In the genomic region with DNA sequence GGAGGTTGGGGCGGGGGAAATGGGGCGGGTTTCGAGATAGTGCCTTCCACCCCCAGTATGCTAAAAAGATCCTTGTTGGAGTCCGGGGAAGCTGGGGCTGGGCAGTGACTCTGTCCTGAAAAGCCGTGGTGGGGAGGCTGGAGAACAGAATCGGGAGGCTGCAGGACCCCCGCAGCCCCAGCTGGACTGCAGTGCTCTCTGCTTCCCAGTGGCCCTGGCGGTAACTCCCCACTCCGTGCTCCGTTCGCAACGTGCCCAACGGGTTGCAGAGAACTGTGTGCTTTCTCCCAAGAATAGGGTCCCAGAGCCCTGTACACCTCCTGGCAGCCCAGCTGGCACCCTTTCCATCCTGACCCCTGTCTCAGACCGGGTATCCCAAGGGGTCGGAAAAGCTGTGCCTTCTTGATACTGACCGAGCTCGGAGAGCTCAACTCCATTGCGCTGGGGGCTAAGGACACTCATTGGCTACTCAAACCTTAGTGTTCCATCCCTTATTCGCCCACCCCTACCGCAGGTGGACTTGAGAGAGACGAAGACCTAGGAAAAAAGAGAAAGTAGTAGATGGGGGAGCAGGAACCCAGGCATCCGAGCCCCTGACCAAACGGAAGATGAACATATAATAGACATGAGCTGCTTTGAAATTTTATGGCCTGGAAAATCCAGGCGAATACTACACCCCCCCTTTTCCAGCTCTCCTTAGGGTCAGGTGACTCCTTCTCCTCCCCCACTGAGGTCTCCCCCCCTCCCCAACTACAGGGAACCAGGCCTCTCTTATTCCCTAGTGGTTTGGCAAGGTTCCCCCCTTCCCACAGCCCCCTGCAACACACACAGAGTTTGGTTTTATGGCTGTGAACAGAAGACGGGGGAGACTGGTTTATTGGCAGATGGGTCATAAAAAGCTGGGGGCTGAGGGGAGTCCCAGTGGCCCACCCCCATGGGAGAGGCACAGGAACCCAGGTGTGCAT, we compare ENCODE assay signal across 8 cellular contexts. TPM values are rescaled to one million over a fixed set of nuclear protein-coding genes. Genes with fewer than 3 reads are reported as not detected.
DNase-seq lines count a peak whose midpoint lies in the region; ATAC-seq and TF ChIP-seq lines count a peak whose summit lies in the region.

No MANE protein-coding gene starts in this region.

- TF ChIP-seq CTCF in Loucy (conservative IDR thresholded peaks at IDR 0.05; ENCODE audit: low read length) (no peak), chondrocyte (IDR thresholded peaks at IDR 0.05) (no peak), mucosa of descending colon (IDR thresholded peaks at IDR 0.05) (no peak)

- ATAC-seq in mucosa of descending colon (peak; percentile 37), HG03378 (IDR thresholded peaks at IDR 0.05; ENCODE audit: unreplicated experiment) (no peak)

- H3K4me3 ChIP-seq in Loucy (ENCODE audit: low read length, poor library complexity, severe bottlenecking) (peak overlapping the region; percentile 85), mucosa of descending colon (peak overlapping the region; percentile 20)

- peak overlapping the region; percentile 94 for H3K4me2 ChIP-seq in Loucy (ENCODE audit: low read depth, low read length, poor library complexity, severe bottlenecking)

- no peak for DNase-seq in chondrocyte (ENCODE audit: low spot score)
- no peak for DNase-seq in mucosa of descending colon
- no peak for DNase-seq in central memory CD4-positive, alpha-beta T cell
- DNase-seq in effector CD8-positive, alpha-beta T cell (lab: John Stamatoyannopoulos, UW), result no peak
- no peak for DNase-seq in GM19238 (ENCODE audit: insufficient read length, low spot score)

- H3K4me1 Mint-ChIP-seq in chondrocyte (ENCODE audit: low read depth), result peaks cover 35% of the 10 kb centered on the region

- H3K9ac ChIP-seq in ES-I3 (ENCODE audit: low read depth, low read length) (peak overlapping the region; percentile 74; the same call in 1 of the 2 replicates), Loucy (ENCODE audit: low read depth, low read length, poor library complexity, severe bottlenecking) (peak overlapping the region; percentile 86)

- H3F3A ChIP-seq in Loucy (ENCODE audit: low read depth), result peaks cover 3% of the 10 kb centered on the region; the same call in 1 of the 2 replicates

- no peaks in the 10 kb centered on the region for H3K27me3 ChIP-seq in Loucy (ENCODE audit: insufficient read depth, low read length, poor library complexity, severe bottlenecking)

- peak overlapping the region; percentile 89 for H3K4me3 Mint-ChIP-seq in chondrocyte (ENCODE audit: unreplicated experiment)

- H3K36me3 Mint-ChIP-seq in chondrocyte (ENCODE audit: low read depth), result peaks cover 4% of the 10 kb centered on the region

- intact Hi-C loops in mucosa of descending colon (cut with DNase I, micrococcal nuclease), result loop anchor here in 1 of 2 donors (5.0 to 10.0 kb wide), 2 partner anchors 51 to 198 kb away; no protein-coding TSS in a partner anchor

- H3K4me1 ChIP-seq in ES-I3 (ENCODE audit: insufficient read depth, low read length), result peaks cover 29% of the 10 kb centered on the region
- peaks cover 40% of the 10 kb centered on the region for H3K4me1 ChIP-seq in Loucy (ENCODE audit: insufficient read depth, low read length, poor library complexity, severe bottlenecking)
- H3K4me1 ChIP-seq in mucosa of descending colon (ENCODE audit: low read depth), result peaks cover 9% of the 10 kb centered on the region

- H3K9me2 ChIP-seq in Loucy (replicated peaks; ENCODE audit: low read depth, low read length), result no peaks in the 10 kb centered on the region

- H3K9me3 ChIP-seq in ES-I3 (ENCODE audit: control insufficient read depth, insufficient read depth, low read length) (no peaks in the 10 kb centered on the region), Loucy (ENCODE audit: insufficient read depth, low read depth, low read length) (no peaks in the 10 kb centered on the region), mucosa of descending colon (no peaks in the 10 kb centered on the region)

- H3K27me3 Mint-ChIP-seq in chondrocyte (ENCODE audit: low read depth), result no peaks in the 10 kb centered on the region

- peaks cover 31% of the 10 kb centered on the region for H4K20me1 ChIP-seq in Loucy (ENCODE audit: insufficient read depth, low read length, poor library complexity, severe bottlenecking)

- H2AFZ ChIP-seq in Loucy (ENCODE audit: low read length), result peak overlapping the region; percentile 44; the same call in 1 of the 2 replicates

- H3K9me3 Mint-ChIP-seq in chondrocyte (ENCODE audit: low read depth), result no peaks in the 10 kb centered on the region

- H3K36me3 ChIP-seq in ES-I3 (ENCODE audit: insufficient read depth, low read length) (no peaks in the 10 kb centered on the region), Loucy (ENCODE audit: insufficient read depth, low read length) (peaks cover 14% of the 10 kb centered on the region; the same call in 1 of the 2 replicates), mucosa of descending colon (ENCODE audit: low read depth) (no peaks in the 10 kb centered on the region)

- H3K27ac Mint-ChIP-seq in chondrocyte (ENCODE audit: unreplicated experiment), result peak overlapping the region; percentile 76

- peaks cover 47% of the 10 kb centered on the region for H3K79me2 ChIP-seq in Loucy (ENCODE audit: insufficient read depth, low read length)

RNA-seq across cellular contexts. Expression of gene GDF11, which starts 1.3 kb away (rescaled TPM):
- total RNA-seq in chondrocyte (17.8 to 19.1 TPM (median 18.3 TPM) in 3 replicates), mucosa of descending colon (10 to 100 TPM in 1 of 3 donors, 1 to 10 TPM in 2; 1.0 to 13.8 (median 2.8) TPM)

RNA-seq across cellular contexts. Expression of gene CD63, which starts 15.4 kb away (rescaled TPM):
- total RNA-seq in chondrocyte (1,244 to 1,365 TPM (median 1,317 TPM) in 3 replicates), mucosa of descending colon (1,000 to 10,000 TPM in 2 of 3 donors, 100 to 1,000 TPM in 1; 992 to 1,177 (median 1,016) TPM)

RNA-seq across cellular contexts. Expression of gene RDH5, which starts 24.1 kb away (rescaled TPM):
- total RNA-seq in chondrocyte (2.3 to 3.7 TPM (median 3.2 TPM) in 3 replicates), mucosa of descending colon (10 to 100 TPM; 21.5 to 48.1 (median 35.8) TPM)

RNA-seq across cellular contexts. Expression of gene BLOC1S1, which starts 28.4 kb away (rescaled TPM):
- 67.3 to 78.4 TPM (median 77.2 TPM) in 3 replicates for total RNA-seq in chondrocyte
- 100 to 1,000 TPM; 201 to 285 (median 241) TPM for total RNA-seq in mucosa of descending colon

RNA-seq across cellular contexts. Expression of gene ITGA7, which starts 36.5 kb away (rescaled TPM):
- 5.6 to 32.4 TPM (median 31.6 TPM) in 3 replicates for total RNA-seq in chondrocyte
- total RNA-seq in mucosa of descending colon, result 100 to 1,000 TPM in 1 of 3 donors, 10 to 100 TPM in 2; 16.5 to 449 (median 46.0) TPM
